20 cellular contexts compared by ENCODE assay signal in the genomic region with DNA sequence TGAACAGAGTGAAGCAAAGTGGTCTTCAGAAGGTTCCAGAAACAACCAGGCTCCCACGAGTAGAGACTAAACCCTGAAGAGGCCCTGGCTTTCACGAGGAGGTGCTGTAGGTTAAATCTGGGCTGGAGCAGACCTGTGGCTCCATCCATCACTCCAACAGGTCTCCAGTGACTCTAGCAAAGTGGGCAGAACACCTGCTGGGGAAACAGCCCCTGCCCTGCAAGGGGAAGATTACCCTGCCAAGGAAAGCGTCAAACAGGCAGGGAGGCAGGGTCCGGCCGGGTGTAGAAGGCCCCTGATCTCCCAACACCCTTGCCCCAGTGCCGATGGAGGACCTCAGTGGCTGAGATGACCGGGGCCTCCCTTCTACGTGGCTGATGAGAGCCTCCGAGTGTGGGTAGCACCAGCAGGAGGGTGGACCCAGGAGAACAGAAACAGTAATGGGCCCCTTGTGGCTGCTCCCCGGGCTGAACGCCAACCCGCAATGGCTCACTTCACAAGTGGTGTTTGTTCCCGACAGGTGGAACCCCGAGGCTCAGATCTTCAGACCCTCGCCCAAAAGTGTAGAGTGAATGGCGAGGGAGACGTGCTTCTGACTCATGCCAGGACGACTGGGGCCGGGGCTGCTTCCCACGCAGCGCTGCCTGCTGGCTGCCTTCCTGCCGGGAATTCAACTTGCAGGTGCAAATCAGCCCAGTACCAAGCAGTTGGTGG.
DNase-seq lines count a peak whose midpoint lies in the region; ATAC-seq and TF ChIP-seq lines count a peak whose summit lies in the region.
"Had no signal": no experiment of that assay in that cellular context is flagged by ENCODE, and none has a peak within 500 bp of the region (broad histone marks: within the 10 kb centered on the region; RNA-seq: fewer than 3 reads in every experiment).

No MANE protein-coding gene starts in this region.

- H3K9me3 ChIP-seq in breast epithelium: no peaks in the 10 kb centered on the region
- no peaks in the 10 kb centered on the region for H3K9me3 ChIP-seq in body of pancreas
- no peaks in the 10 kb centered on the region for H3K9me3 ChIP-seq in lower lobe of right lung
- no peaks in the 10 kb centered on the region for H3K9me3 ChIP-seq in upper lobe of right lung
- H3K9me3 ChIP-seq: MG63, Peyer's patch had no signal

- H3K36me3 ChIP-seq in breast epithelium (no peaks in the 10 kb centered on the region), body of pancreas (replicated peaks in 1 of 2; ENCODE audit: insufficient read depth in 1 of 2, low read depth in 2 of 2) (no peaks in the 10 kb centered on the region), lower lobe of right lung (no peaks in the 10 kb centered on the region), upper lobe of right lung (no peaks in the 10 kb centered on the region)
- H3K36me3 ChIP-seq: left ventricle myocardium inferior, MG63, Peyer's patch, sigmoid colon had no signal

- 60 to 66% methylated on average over 12 to 22 of the region's 22 CpGs for WGBS in body of pancreas, 2 donors

- no peak for TF ChIP-seq CTCF in breast epithelium (IDR thresholded peaks at IDR 0.05)
- TF ChIP-seq CTCF in MCF 10A (IDR thresholded peaks at IDR 0.05; ENCODE audit: unreplicated experiment): no peak
- no peak for TF ChIP-seq CTCF in body of pancreas (IDR thresholded peaks at IDR 0.05)
- TF ChIP-seq CTCF in lower lobe of right lung (IDR thresholded peaks at IDR 0.05): no peak
- TF ChIP-seq CTCF in upper lobe of right lung (IDR thresholded peaks at IDR 0.05): no peak

- no peaks in the 10 kb centered on the region for H3K4me1 ChIP-seq in breast epithelium
- H3K4me1 ChIP-seq in body of pancreas: peaks cover 24% of the 10 kb centered on the region
- peaks cover 11% of the 10 kb centered on the region for H3K4me1 ChIP-seq in lower lobe of right lung
- H3K4me1 ChIP-seq in upper lobe of right lung: no peaks in the 10 kb centered on the region
- H3K4me1 ChIP-seq: Peyer's patch had no signal

- H3K4me1 Mint-ChIP-seq in MCF 10A (ENCODE audit: insufficient read depth, unreplicated experiment): no peaks in the 10 kb centered on the region
- H3K4me1 Mint-ChIP-seq: activated B cell treated with CpG ODN at 0.5 μM for 24 hours; stimulated activated effector memory CD8-positive, alpha-beta T cell treated with anti-CD3 and anti-CD28 coated beads, Interleukin-12 subunit alpha, Interleukin-12 subunit beta, amount 100 ng/mL, for 72 hours had no signal

- peak; percentile 49 for ATAC-seq in body of pancreas
- peak; percentile 58 to 79 for ATAC-seq in lower lobe of right lung
- peak; percentile 56 for ATAC-seq in upper lobe of right lung
- ATAC-seq in activated naive CD4-positive, alpha-beta T cell treated with anti-CD3 and anti-CD28 coated beads, Interleukin-2, amount 50 U/mL, for 72 hours: no peak
- no peak for ATAC-seq in HG02571 (IDR thresholded peaks at IDR 0.05; ENCODE audit: unreplicated experiment)

- BruUV-seq in MCF 10A (replicated peaks; lab: Mats Ljungman, UMichigan): no TSS peak

- intact Hi-C loops in breast epithelium (cut with DNase I; ENCODE audit: low total_unique reads) (no loop called here), MCF 10A (cut with micrococcal nuclease) (no loop called here), body of pancreas (cut with DNase I) (no loop called here), lower lobe of right lung (cut with DNase I) (no loop called here), upper lobe of right lung (cut with DNase I) (no loop called here)

- POLR2A ChIA-PET in MCF 10A (lab: Yijun Ruan, JAX): no interaction called here

- no peaks in the 10 kb centered on the region for H3K36me3 Mint-ChIP-seq in MCF 10A (ENCODE audit: insufficient read depth, unreplicated experiment)
- peaks cover 0 to 8% of the 10 kb centered on the region in 2 donors for H3K36me3 Mint-ChIP-seq in activated naive CD4-positive, alpha-beta T cell treated with anti-CD3 and anti-CD28 coated beads, Interleukin-2, amount 50 U/mL, for 72 hours
- H3K36me3 Mint-ChIP-seq: activated naive CD8-positive, alpha-beta T cell; natural killer cell treated with Interleukin-12 subunit alpha and Interleukin-12 subunit beta and Interleukin-15 and Interleukin-18, amount 100 ng/mL, for 72 hours; stimulated activated effector memory CD8-positive, alpha-beta T cell treated with anti-CD3 and anti-CD28 coated beads, Interleukin-12 subunit alpha, Interleukin-12 subunit beta, amount 100 ng/mL, for 72 hours had no signal

- H3K4me3 ChIP-seq in breast epithelium (no peak overlapping the region), body of pancreas (no peak overlapping the region), lower lobe of right lung (no peak overlapping the region), upper lobe of right lung (no peak overlapping the region)
- H3K4me3 ChIP-seq: left ventricle myocardium inferior, MG63, Peyer's patch, sigmoid colon had no signal

- H3K27ac Mint-ChIP-seq in MCF 10A (ENCODE audit: low read depth, unreplicated experiment): no peak overlapping the region
- no peak overlapping the region for H3K27ac Mint-ChIP-seq in activated naive CD4-positive, alpha-beta T cell treated with anti-CD3 and anti-CD28 coated beads, Interleukin-2, amount 50 U/mL, for 72 hours
- H3K27ac Mint-ChIP-seq: activated B cell treated with CpG ODN at 0.5 μM for 24 hours; activated naive CD8-positive, alpha-beta T cell; natural killer cell treated with Interleukin-12 subunit alpha and Interleukin-12 subunit beta and Interleukin-15 and Interleukin-18, amount 100 ng/mL, for 72 hours; stimulated activated effector memory CD8-positive, alpha-beta T cell treated with anti-CD3 and anti-CD28 coated beads, Interleukin-12 subunit alpha, Interleukin-12 subunit beta, amount 100 ng/mL, for 72 hours had no signal

- H3K27me3 Mint-ChIP-seq in MCF 10A (ENCODE audit: insufficient read depth, unreplicated experiment): no peaks in the 10 kb centered on the region
- H3K27me3 Mint-ChIP-seq: activated B cell treated with CpG ODN at 0.5 μM for 24 hours; activated naive CD8-positive, alpha-beta T cell had no signal

- TF ChIP-seq POLR2A in breast epithelium (IDR thresholded peaks at IDR 0.05) (no peak), body of pancreas (IDR thresholded peaks at IDR 0.05) (no peak)

- H3K27me3 ChIP-seq in breast epithelium (no peaks in the 10 kb centered on the region), body of pancreas (no peaks in the 10 kb centered on the region), lower lobe of right lung (ENCODE audit: low read depth) (no peaks in the 10 kb centered on the region), upper lobe of right lung (no peaks in the 10 kb centered on the region)
- H3K27me3 ChIP-seq: MG63, Peyer's patch, sigmoid colon had no signal

- H3K9me3 Mint-ChIP-seq in MCF 10A (ENCODE audit: unreplicated experiment): peaks cover 8% of the 10 kb centered on the region
- no peaks in the 10 kb centered on the region for H3K9me3 Mint-ChIP-seq in activated naive CD4-positive, alpha-beta T cell treated with anti-CD3 and anti-CD28 coated beads, Interleukin-2, amount 50 U/mL, for 72 hours
- H3K9me3 Mint-ChIP-seq: natural killer cell treated with Interleukin-12 subunit alpha and Interleukin-12 subunit beta and Interleukin-15 and Interleukin-18, amount 100 ng/mL, for 72 hours; stimulated activated effector memory CD8-positive, alpha-beta T cell treated with anti-CD3 and anti-CD28 coated beads, Interleukin-12 subunit alpha, Interleukin-12 subunit beta, amount 100 ng/mL, for 72 hours had no signal

- CTCF ChIA-PET in MCF 10A (lab: Yijun Ruan, JAX): interaction anchor here (0.7 kb wide), 1 partner anchor 24 kb away, joined by 3 read pairs; no protein-coding TSS in a partner anchor

- DNase-seq in breast epithelium (ENCODE audit: low spot score in 2 of 2) (peak in 1 of 2 donors; percentile 43), MCF 10A (ENCODE audit: unreplicated experiment) (no peak), body of pancreas (peak in 3 of 4 donors; percentile 17 to 34 (median 18)), lower lobe of right lung (peak; percentile 64), upper lobe of right lung (peak; percentile 74), midbrain (lab: John Stamatoyannopoulos, UW) (no peak)
- no peak for DNase-seq in activated naive CD4-positive, alpha-beta T cell treated with anti-CD3 and anti-CD28 coated beads, Interleukin-2, amount 50 U/mL, for 72 hours (ENCODE audit: low spot score in 2 of 2)
- DNase-seq: activated B cell treated with CpG ODN at 0.5 μM for 24 hours; GDM1; NCI-H524; Peyer's patch; stimulated activated CD4-positive, alpha-beta T cell treated with anti-CD3 and anti-CD28 coated beads, Interleukin-4, amount 100 ng/mL, for 4 hours; SW 1271 had no signal

- H3K4me3 Mint-ChIP-seq in MCF 10A (ENCODE audit: unreplicated experiment): no peak overlapping the region
- H3K4me3 Mint-ChIP-seq: activated B cell treated with CpG ODN at 0.5 μM for 24 hours; activated naive CD8-positive, alpha-beta T cell; natural killer cell treated with Interleukin-12 subunit alpha and Interleukin-12 subunit beta and Interleukin-15 and Interleukin-18, amount 100 ng/mL, for 72 hours; stimulated activated effector memory CD8-positive, alpha-beta T cell treated with anti-CD3 and anti-CD28 coated beads, Interleukin-12 subunit alpha, Interleukin-12 subunit beta, amount 100 ng/mL, for 72 hours had no signal

- H3K27ac ChIP-seq in breast epithelium (peak overlapping the region; percentile 81 to 82), body of pancreas (peak overlapping the region; percentile 54 to 81 (median 62)), lower lobe of right lung (no peak overlapping the region), upper lobe of right lung (no peak overlapping the region)
- H3K27ac ChIP-seq: left ventricle myocardium inferior, Peyer's patch, sigmoid colon had no signal

Comparison
In these comparisons a context has a peak if more than half of its experiments do, and no peak if none do; other contexts are left out.
1. DNase-seq: peak in body of pancreas (3 of 4), lower lobe of right lung (single experiment) and upper lobe of right lung (single experiment); none in MCF 10A (single experiment), activated naive CD4-positive, alpha-beta T cell treated with anti-CD3 and anti-CD28 coated beads, Interleukin-2, amount 50 U/mL, for 72 hours (0 of 2) and midbrain (single experiment).
2. H3K27ac ChIP-seq: peak in breast epithelium (2 of 2) and body of pancreas (4 of 4); none in lower lobe of right lung (single experiment) and upper lobe of right lung (single experiment).
3. ATAC-seq: peak in body of pancreas (single experiment), lower lobe of right lung (2 of 2) and upper lobe of right lung (single experiment); none in activated naive CD4-positive, alpha-beta T cell treated with anti-CD3 and anti-CD28 coated beads, Interleukin-2, amount 50 U/mL, for 72 hours (0 of 2) and HG02571 (single experiment).